34 cellular contexts compared by ENCODE assay signal in genomic region chr3:73363093-73363492, GRCh38.
"Had no signal": no experiment of that assay in that cellular context is flagged by ENCODE, and none has a peak within 500 bp of the region (broad histone marks: within the 10 kb centered on the region; RNA-seq: fewer than 3 reads in every experiment).

No MANE protein-coding gene starts in this region.

- H3K36me3 Mint-ChIP-seq: activated CD4-positive, alpha-beta memory T cell treated with anti-CD3 and anti-CD28 coated beads for 36 hours; activated naive CD4-positive, alpha-beta T cell treated with anti-CD3 and anti-CD28 coated beads, Interleukin-2, amount 50 U/mL, for 72 hours; activated naive CD8-positive, alpha-beta T cell treated with anti-CD3 and anti-CD28 coated beads for 36 hours had no signal

- H3K4me1 Mint-ChIP-seq: activated B cell treated with CpG ODN at 0.5 μM for 24 hours; activated CD4-positive, alpha-beta T cell treated with anti-CD3 and anti-CD28 coated beads, Interleukin-2, amount 10 ng/mL, durations not matched to agents 24 days and 14 days; activated naive CD8-positive, alpha-beta T cell treated with anti-CD3 and anti-CD28 coated beads for 36 hours; activated T-helper 17 cell treated with anti-CD3 and anti-CD28 coated beads, Interleukin-2, amount 50 U/mL, for 72 hours had no signal

- H3K9me3 ChIP-seq: adrenal gland, body of pancreas, breast epithelium had no signal

- H3K27me3 Mint-ChIP-seq: activated B cell treated with CpG ODN at 0.5 μM for 24 hours; activated CD4-positive, alpha-beta memory T cell treated with anti-CD3 and anti-CD28 coated beads for 36 hours; activated CD4-positive, alpha-beta T cell treated with anti-CD3 and anti-CD28 coated beads, Interleukin-2, amount 10 ng/mL, durations not matched to agents 24 days and 14 days; activated CD8-positive, alpha-beta T cell treated with anti-CD3 and anti-CD28 coated beads for 36 hours; activated naive CD8-positive, alpha-beta T cell treated with anti-CD3 and anti-CD28 coated beads for 36 hours; activated T-helper 17 cell treated with anti-CD3 and anti-CD28 coated beads, Interleukin-2, amount 50 U/mL, for 72 hours had no signal

- H3K27ac ChIP-seq: adrenal gland, body of pancreas, brain microvascular endothelial cell, breast epithelium had no signal

- H3K9me3 Mint-ChIP-seq: T-helper 2 cell treated with Interferon-gamma antibody and Interleukin-4, amounts not matched to agents 5 μg/mL and 100 μg/mL, for 36 hours had no signal

- H3K4me3 Mint-ChIP-seq: activated B cell treated with CpG ODN at 0.5 μM for 24 hours; activated CD4-positive, alpha-beta memory T cell treated with anti-CD3 and anti-CD28 coated beads for 36 hours; activated CD4-positive, alpha-beta T cell treated with anti-CD3 and anti-CD28 coated beads, Interleukin-2, amount 10 ng/mL, durations not matched to agents 24 days and 14 days; activated CD8-positive, alpha-beta T cell treated with anti-CD3 and anti-CD28 coated beads for 36 hours; activated naive CD4-positive, alpha-beta T cell treated with anti-CD3 and anti-CD28 coated beads for 36 hours; activated naive CD8-positive, alpha-beta T cell treated with anti-CD3 and anti-CD28 coated beads for 36 hours; activated T-cell treated with anti-CD3 and anti-CD28 coated beads, Interleukin-2, amount 50 U/mL, for 4 hours; activated T-cell treated with anti-CD3 and anti-CD28 coated beads, Interleukin-2, amount 50 U/mL, for 72 hours; activated T-helper 1 cell treated with anti-CD3 and anti-CD28 coated beads, Interleukin-12 subunit alpha, Interleukin-12 subunit beta, Interleukin-2, Interleukin-4 antibody, amounts not matched to agents 30 ng/mL and 10 ng/mL and 1 ng/mL, durations not matched to agents 14 hours and 24 hours and 36 hours; activated T-helper 17 cell treated with anti-CD3 and anti-CD28 coated beads, Interleukin-2, amount 50 U/mL, for 72 hours; T-helper 1 cell treated with Interleukin-12 subunit alpha and Interleukin-12 subunit beta and Interleukin-4 antibody, amounts not matched to agents 30 μg/mL and 1 μg/mL, for 36 hours; T-helper 2 cell treated with Interferon-gamma antibody and Interleukin-4, amounts not matched to agents 5 μg/mL and 100 μg/mL, for 36 hours had no signal

- H3K4me3 ChIP-seq: adrenal gland, body of pancreas, breast epithelium had no signal

- H3K36me3 ChIP-seq: adrenal gland, brain microvascular endothelial cell, breast epithelium had no signal

- H3K27me3 ChIP-seq: adrenal gland, body of pancreas, brain microvascular endothelial cell, breast epithelium had no signal

- ATAC-seq: activated CD8-positive, alpha-beta T cell treated with anti-CD3 and anti-CD28 coated beads for 36 hours; activated naive CD4-positive, alpha-beta T cell treated with anti-CD3 and anti-CD28 coated beads, Interleukin-2, amount 50 U/mL, for 72 hours; activated T-cell treated with anti-CD3 and anti-CD28 coated beads, Interleukin-2, amount 50 U/mL, for 4 hours; activated T-cell treated with anti-CD3 and anti-CD28 coated beads, Interleukin-2, amount 50 U/mL, for 72 hours; activated T-helper 17 cell treated with anti-CD3 and anti-CD28 coated beads, Interleukin-2, amount 50 U/mL, for 72 hours; body of pancreas had no signal

- DNase-seq: activated B cell treated with CpG ODN at 0.5 μM for 24 hours; activated CD4-positive, alpha-beta memory T cell treated with anti-CD3 and anti-CD28 coated beads for 36 hours; activated CD4-positive, alpha-beta T cell treated with anti-CD3 and anti-CD28 coated beads for 4 hours; activated CD4-positive, alpha-beta T cell treated with anti-CD3 and anti-CD28 coated beads, Interleukin-2, amount 10 ng/mL, durations not matched to agents 24 days and 14 days; activated CD4-positive, alpha-beta T cell treated with anti-CD3 and anti-CD28 coated beads, Interleukin-2, amount 50 U/mL, for 1 hour; activated CD4-positive, alpha-beta T cell treated with anti-CD3 and anti-CD28 coated beads, Interleukin-2, amount 50 U/mL, for 4 hours; activated CD4-positive, CD25-positive, alpha-beta regulatory T cell treated with anti-CD3 and anti-CD28 coated beads, Interleukin-2, amount 50 U/mL, for 72 hours; activated CD8-positive, alpha-beta memory T cell treated with anti-CD3 and anti-CD28 coated beads, Interleukin-2, amount 50 U/mL, for 4 hours; activated CD8-positive, alpha-beta T cell treated with anti-CD3 and anti-CD28 coated beads for 36 hours; activated effector memory CD4-positive, alpha-beta T cell treated with anti-CD3 and anti-CD28 coated beads, Interleukin-2, amount 50 U/mL, for 16 hours; activated gamma-delta T cell treated with Interleukin-2 at 50 U/mL for 16 hours; activated naive CD4-positive, alpha-beta T cell; activated naive CD4-positive, alpha-beta T cell treated with anti-CD3 and anti-CD28 coated beads for 36 hours; activated naive CD4-positive, alpha-beta T cell treated with anti-CD3 and anti-CD28 coated beads, Interleukin-2, amount 50 U/mL, for 16 hours; activated naive CD8-positive, alpha-beta T cell treated with anti-CD3 and anti-CD28 coated beads for 36 hours; activated T-cell treated with anti-CD3 and anti-CD28 coated beads for 4 hours; activated T-cell treated with anti-CD3 and anti-CD28 coated beads, Interleukin-2, amount 50 U/mL, for 1 hour; activated T-cell treated with anti-CD3 and anti-CD28 coated beads, Interleukin-2, amount 50 U/mL, for 4 hours; activated T-cell treated with anti-CD3 and anti-CD28 coated beads, Interleukin-2, amount 50 U/mL, for 72 hours; adrenal gland; amniotic stem cell; aorta; body of pancreas; brain microvascular endothelial cell; central memory CD4-positive, alpha-beta T cell; T-helper 1 cell; T-helper 2 cell; T-helper 9 cell had no signal

- H3K27ac Mint-ChIP-seq: activated B cell treated with CpG ODN at 0.5 μM for 24 hours; activated CD4-positive, alpha-beta memory T cell treated with anti-CD3 and anti-CD28 coated beads for 36 hours; activated CD4-positive, alpha-beta T cell treated with anti-CD3 and anti-CD28 coated beads, Interleukin-2, amount 10 ng/mL, durations not matched to agents 24 days and 14 days; activated CD8-positive, alpha-beta T cell treated with anti-CD3 and anti-CD28 coated beads for 36 hours; activated naive CD4-positive, alpha-beta T cell treated with anti-CD3 and anti-CD28 coated beads for 36 hours; activated naive CD8-positive, alpha-beta T cell treated with anti-CD3 and anti-CD28 coated beads for 36 hours; activated T-cell treated with anti-CD3 and anti-CD28 coated beads, Interleukin-2, amount 50 U/mL, for 72 hours; activated T-helper 1 cell treated with anti-CD3 and anti-CD28 coated beads, Interleukin-12 subunit alpha, Interleukin-12 subunit beta, Interleukin-2, Interleukin-4 antibody, amounts not matched to agents 30 ng/mL and 10 ng/mL and 1 ng/mL, durations not matched to agents 14 hours and 24 hours and 36 hours; activated T-helper 17 cell treated with anti-CD3 and anti-CD28 coated beads, Interleukin-2, amount 50 U/mL, for 72 hours; T-helper 1 cell treated with Interleukin-12 subunit alpha and Interleukin-12 subunit beta and Interleukin-4 antibody, amounts not matched to agents 30 μg/mL and 1 μg/mL, for 36 hours; T-helper 2 cell treated with Interferon-gamma antibody and Interleukin-4, amounts not matched to agents 5 μg/mL and 100 μg/mL, for 36 hours had no signal

- H3K4me1 ChIP-seq: adrenal gland, body of pancreas, breast epithelium had no signal
